Comparison of ENCODE assay signal across 8 cellular contexts in the genomic region with DNA sequence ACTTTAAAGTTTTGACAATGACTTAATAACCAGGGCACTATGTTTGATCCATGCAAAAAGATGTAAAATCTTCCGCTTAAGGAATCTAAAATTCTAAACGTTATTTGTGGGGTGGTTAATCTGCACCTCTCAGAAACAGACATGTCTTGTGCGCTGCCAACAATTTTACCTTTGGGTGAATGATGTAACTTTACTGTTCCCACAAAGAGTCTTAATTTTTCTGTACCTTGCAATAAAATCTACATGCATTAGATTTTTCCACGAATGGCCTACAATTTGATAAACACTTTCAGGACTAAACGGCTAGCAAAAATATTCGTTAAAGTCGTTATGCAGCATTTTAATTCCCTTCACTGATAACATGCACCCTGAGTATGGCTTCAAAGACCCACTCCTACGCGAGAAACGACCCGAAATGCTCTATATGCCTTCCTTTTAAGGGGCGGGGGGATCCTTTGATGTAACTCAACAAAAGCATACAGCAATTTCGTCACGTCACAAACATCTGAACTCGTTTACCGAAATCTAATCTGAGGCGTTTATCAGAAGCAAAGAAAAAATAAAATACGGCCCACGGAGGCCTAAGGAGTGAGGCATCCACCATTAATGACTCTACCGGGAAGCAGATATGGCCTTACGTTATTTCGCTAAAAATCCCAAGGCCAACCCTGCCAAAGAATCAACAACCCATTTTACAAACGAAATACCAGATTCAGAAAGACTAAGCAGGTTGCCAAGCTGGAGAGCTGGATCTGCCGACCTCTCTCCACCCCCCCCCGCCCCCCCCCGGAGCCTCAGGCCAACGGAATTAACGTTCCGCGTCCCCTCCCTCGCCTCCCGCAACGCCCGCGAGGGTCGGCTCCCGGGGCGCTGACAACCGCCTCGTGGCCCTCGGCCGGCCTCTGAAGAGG. TPM values are rescaled to one million over a fixed set of nuclear protein-coding genes. Genes with fewer than 3 reads are reported as not detected.
DNase-seq lines count a peak whose midpoint lies in the region; ATAC-seq lines count a peak whose summit lies in the region.

No MANE protein-coding gene starts in this region.

- DNase-seq in NCI-H1694 treated with DMSO at 0.1 percent for 48 hours (lab: John Stamatoyannopoulos, UW) (peak; percentile 27), NCI-H1694 (lab: John Stamatoyannopoulos, UW) (no peak), T-cell (peak in 30 of 34 experiments; percentile 1 to 58 (median 30)), dermis microvascular lymphatic vessel endothelial cell (ENCODE audit: low read depth in 2 of 2) (peak; percentile 9 to 44), mesenchymal stem cell (peak; percentile 69), NCI-H226 (no peak)

- peak overlapping the region; percentile 98 for H4K8ac ChIP-seq in mesenchymal stem cell (ENCODE audit: low read length)

- peak overlapping the region; percentile 100 for H3K9ac ChIP-seq in mesenchymal stem cell (ENCODE audit: low read length)

- peaks cover 5% of the 10 kb centered on the region for H3K79me1 ChIP-seq in mesenchymal stem cell (replicated peaks; ENCODE audit: low read length, poor library complexity, severe bottlenecking)

- no peaks in the 10 kb centered on the region for H3K9me3 ChIP-seq in mesenchymal stem cell (ENCODE audit: control insufficient read depth, low read length)
- no peaks in the 10 kb centered on the region for H3K9me3 ChIP-seq in thymus (ENCODE audit: control insufficient read depth)

- no peak overlapping the region for H2BK15ac ChIP-seq in mesenchymal stem cell (ENCODE audit: low read depth, poor library complexity, severe bottlenecking)

- H2BK12ac ChIP-seq in mesenchymal stem cell (ENCODE audit: low read length in 2 of 2) = no peak overlapping the region

- under 1% methylated on average over 37 of the region's 42 CpGs for WGBS in mesenchymal stem cell
- WGBS in thymus = 3% methylated on average over 42 of the region's 42 CpGs

- peak overlapping the region; percentile 84 for H3K27ac ChIP-seq in mesenchymal stem cell (ENCODE audit: low read length, poor library complexity, severe bottlenecking)
- H3K27ac ChIP-seq in thymus (ENCODE audit: low read depth) = peak overlapping the region; percentile 99

- peak overlapping the region; percentile 97 for H2BK120ac ChIP-seq in mesenchymal stem cell (ENCODE audit: low read depth, low read length)

- H3K36me3 Mint-ChIP-seq in T-cell = peaks cover 18% of the 10 kb centered on the region

- ATAC-seq in HG03095 (IDR thresholded peaks at IDR 0.05; ENCODE audit: unreplicated experiment) (peak; percentile 18), T-cell (replicated peaks in 1 of 4) (peak in 3 of 4 experiments; percentile 25 to 29 (median 27))

- no peaks in the 10 kb centered on the region for H3K27me3 ChIP-seq in mesenchymal stem cell (ENCODE audit: control insufficient read depth in 1 of 2, insufficient read depth in 1 of 2, low read length in 2 of 2)
- no peaks in the 10 kb centered on the region for H3K27me3 ChIP-seq in thymus (ENCODE audit: control insufficient read depth, insufficient read depth)

- peak overlapping the region; percentile 65 for H3K4me2 ChIP-seq in mesenchymal stem cell (ENCODE audit: low read length, poor library complexity, severe bottlenecking)

- no peak overlapping the region for H3K23ac ChIP-seq in mesenchymal stem cell (ENCODE audit: low read length in 2 of 2)

- H3K27me3 Mint-ChIP-seq in T-cell = no peaks in the 10 kb centered on the region

- POLR2A ChIA-PET in T-cell (lab: Charles Lee) = no interaction called here

- H3K4me1 Mint-ChIP-seq in T-cell = peaks cover 37 to 64% (median 58%) of the 10 kb centered on the region in 3 donors

- H2AK5ac ChIP-seq in mesenchymal stem cell (ENCODE audit: low read length, severe bottlenecking) = peak overlapping the region; percentile 81

- H3K18ac ChIP-seq in mesenchymal stem cell (ENCODE audit: low read depth in 1 of 2, low read length in 2 of 2) = peak overlapping the region; percentile 88 to 96

- H3K9me3 Mint-ChIP-seq in T-cell = no peaks in the 10 kb centered on the region

- peak overlapping the region in 1 of 2 experiments; percentile 60 for H3K14ac ChIP-seq in mesenchymal stem cell (ENCODE audit: low read length in 2 of 2)

- CTCF ChIA-PET in T-cell (lab: Charles Lee) = no interaction called here

- peak overlapping the region; percentile 71 to 85 for H3K4ac ChIP-seq in mesenchymal stem cell (ENCODE audit: low read depth in 1 of 2, low read length in 2 of 2)

- H3K27ac Mint-ChIP-seq in T-cell = peak overlapping the region; percentile 93 to 95

- H2BK5ac ChIP-seq in mesenchymal stem cell (ENCODE audit: low read depth, low read length, poor library complexity, severe bottlenecking) = peak overlapping the region; percentile 99

- peaks cover 9 to 32% of the 10 kb centered on the region in 2 experiments for H3K36me3 ChIP-seq in mesenchymal stem cell (ENCODE audit: control insufficient read depth in 1 of 2, insufficient read depth in 2 of 2, low read depth in 1 of 2, low read length in 2 of 2)
- peaks cover 3% of the 10 kb centered on the region for H3K36me3 ChIP-seq in thymus (ENCODE audit: control insufficient read depth, insufficient read depth)

- peak overlapping the region; percentile 89 to 94 (median 91) for H3K4me3 Mint-ChIP-seq in T-cell

- H4K91ac ChIP-seq in mesenchymal stem cell (ENCODE audit: low read length) = peak overlapping the region; percentile 96

- peak overlapping the region; percentile 82 for H2AFZ ChIP-seq in mesenchymal stem cell (ENCODE audit: low read depth, low read length)

- H3K4me3 ChIP-seq in mesenchymal stem cell (ENCODE audit: insufficient read depth in 1 of 2, low read depth in 1 of 2, low read length in 2 of 2) = peak overlapping the region; percentile 82 to 86
- peak overlapping the region; percentile 98 for H3K4me3 ChIP-seq in thymus (ENCODE audit: low read length)

- H3K4me1 ChIP-seq in mesenchymal stem cell (ENCODE audit: control insufficient read depth, insufficient read depth, low read depth, low read length) (peaks cover 4% of the 10 kb centered on the region), thymus (ENCODE audit: control insufficient read depth, insufficient read depth, low read length) (peaks cover 6% of the 10 kb centered on the region)

RNA-seq across cellular contexts. Expression of gene AK6, which starts 0.6 kb away (rescaled TPM):
- total RNA-seq in T-cell (10 to 100 TPM in 4 of 5 donors, 1 to 10 TPM in 1; 9.5 to 23.8 (median 19.1) TPM), dermis microvascular lymphatic vessel endothelial cell (15.6 and 16.7 TPM in 2 replicates)
- 50.7 TPM for polyA plus RNA-seq in mesenchymal stem cell (2013, experiment 1 of 2)
- 58.1 TPM for polyA plus RNA-seq in mesenchymal stem cell (2013, experiment 2 of 2)
- polyA plus RNA-seq in thymus = 69.4 TPM

RNA-seq across cellular contexts. Expression of gene TAF9, which starts 0.6 kb away (rescaled TPM):
- total RNA-seq in T-cell (10 to 100 TPM; 42.5 to 54.3 (median 50.0) TPM), dermis microvascular lymphatic vessel endothelial cell (63.3 and 78.7 TPM in 2 replicates)
- 95.3 TPM for polyA plus RNA-seq in mesenchymal stem cell (2013, experiment 1 of 2)
- 102 TPM for polyA plus RNA-seq in mesenchymal stem cell (2013, experiment 2 of 2)
- polyA plus RNA-seq in thymus = 110 TPM

RNA-seq across cellular contexts. Expression of gene RAD17, which starts 0.9 kb away (rescaled TPM):
- total RNA-seq in T-cell (10 to 100 TPM; 23.1 to 30.7 (median 29.7) TPM), dermis microvascular lymphatic vessel endothelial cell (9.0 and 11.7 TPM in 2 replicates)
- 18.3 TPM for polyA plus RNA-seq in mesenchymal stem cell (2013, experiment 1 of 2)
- polyA plus RNA-seq in mesenchymal stem cell (2013, experiment 2 of 2) = 17.4 TPM
- polyA plus RNA-seq in thymus = 28.3 TPM

RNA-seq across cellular contexts. Expression of gene CCDC125, which starts 36.1 kb away (rescaled TPM):
- total RNA-seq in T-cell = 1 to 10 TPM; 6.6 to 8.1 (median 7.1) TPM
- 2.9 and 3.0 TPM in 2 replicates for total RNA-seq in dermis microvascular lymphatic vessel endothelial cell
- polyA plus RNA-seq in mesenchymal stem cell (2013, experiment 1 of 2) = 0.48 TPM
- polyA plus RNA-seq in mesenchymal stem cell (2013, experiment 2 of 2) = 0.59 TPM
- 7.8 TPM for polyA plus RNA-seq in thymus

RNA-seq across cellular contexts. Expression of gene MARVELD2, which starts 46.2 kb away (rescaled TPM):
- total RNA-seq in T-cell (1 to 10 TPM in 2 of 5 donors, under 1 TPM in 3; 0.43 to 1.2 (median 0.75) TPM), dermis microvascular lymphatic vessel endothelial cell (0.90 and 1.6 TPM in 2 replicates)
- polyA plus RNA-seq in mesenchymal stem cell (2013, experiment 1 of 2) = 1.6 TPM
- 1.5 TPM for polyA plus RNA-seq in mesenchymal stem cell (2013, experiment 2 of 2)
- polyA plus RNA-seq in thymus = 2.8 TPM

Comparison
In these comparisons a context has a peak if more than half of its experiments do, and no peak if none do; other contexts are left out.
1. DNase-seq: peak in NCI-H1694 treated with DMSO at 0.1 percent for 48 hours (single experiment), T-cell (30 of 34), dermis microvascular lymphatic vessel endothelial cell (2 of 2) and mesenchymal stem cell (single experiment); none in NCI-H1694 (single experiment) and NCI-H226 (single experiment).